Comparison of ENCODE assay signal across 10 cellular contexts in the genomic region with DNA sequence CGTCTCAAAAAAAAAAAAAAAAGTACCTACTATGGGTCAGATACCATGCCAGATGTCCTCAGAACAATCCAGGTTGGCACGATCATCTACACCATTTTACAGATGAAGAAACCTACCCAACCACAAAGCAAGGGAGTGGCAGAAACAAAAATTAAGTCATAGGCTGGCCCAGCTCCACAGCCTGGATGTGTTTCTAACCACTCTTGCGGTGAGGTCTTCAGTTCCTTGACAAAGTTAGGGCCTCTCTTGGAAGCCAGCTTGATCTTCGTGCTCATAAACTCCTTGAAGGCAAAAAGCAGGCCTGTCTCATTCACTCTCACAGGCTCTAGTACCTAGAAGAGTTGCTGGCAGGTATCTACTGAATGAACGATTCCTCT. TPM values are rescaled to one million over a fixed set of nuclear protein-coding genes. Genes with fewer than 3 reads are reported as not detected.
DNase-seq lines count a peak whose midpoint lies in the region; ATAC-seq and TF ChIP-seq lines count a peak whose summit lies in the region.
"Had no signal": no experiment of that assay in that cellular context is flagged by ENCODE, and none has a peak within 500 bp of the region (broad histone marks: within the 10 kb centered on the region; RNA-seq: fewer than 3 reads in every experiment).

No MANE protein-coding gene starts in this region.

- H3K27ac ChIP-seq in body of pancreas (peak overlapping the region; percentile 73 to 93 (median 84)), mesendoderm (ENCODE audit: low read depth, low read length) (no peak overlapping the region)

- H2BK120ac ChIP-seq in mesendoderm (ENCODE audit: low read depth, low read length), result no peak overlapping the region

- no peak overlapping the region for H4K8ac ChIP-seq in mesendoderm (ENCODE audit: low read depth, low read length)

- peaks cover 34% of the 10 kb centered on the region for H3K79me1 ChIP-seq in mesendoderm (ENCODE audit: low read length)

- TF ChIP-seq POLR2A in body of pancreas (IDR thresholded peaks at IDR 0.05), result peak in 2 of 3 donors; percentile 23 to 42

- H3K56ac ChIP-seq in mesendoderm (ENCODE audit: low read length), result no peak overlapping the region

- no peak overlapping the region for H2AK5ac ChIP-seq in mesendoderm (ENCODE audit: low read length)

- peak overlapping the region; percentile 24 for H3K23ac ChIP-seq in mesendoderm (ENCODE audit: low read length)

- intact Hi-C loops in body of pancreas (cut with DNase I), result loop anchor here (10.0 kb wide), 1 partner anchor 51 kb away; a partner anchor contains a TSS

- TF ChIP-seq CTCF in BJ (IDR thresholded peaks at IDR 0.05; ENCODE audit: insufficient read depth, low read depth, low read length) (no peak), body of pancreas (IDR thresholded peaks at IDR 0.05) (no peak), GM10266 (IDR thresholded peaks at IDR 0.05; ENCODE audit: control insufficient read depth, insufficient read depth, low read depth, missing control alignments) (no peak)

- H3K4me3 ChIP-seq in BJ (ENCODE audit: low read depth, low read length) (no peak overlapping the region), body of pancreas (no peak overlapping the region), mesendoderm (ENCODE audit: low read length) (no peak overlapping the region)

- no peak overlapping the region for H2BK5ac ChIP-seq in mesendoderm (ENCODE audit: low read length)

- POLR2A ChIA-PET in BJ (lab: Charles Lee), result no interaction called here

- no peaks in the 10 kb centered on the region for H3K9me3 ChIP-seq in body of pancreas

- no peak overlapping the region for H3K4me2 ChIP-seq in mesendoderm (ENCODE audit: low read length)

- H2BK15ac ChIP-seq in mesendoderm (replicated peaks; ENCODE audit: low read depth), result no peak overlapping the region

- H3K4ac ChIP-seq in mesendoderm (ENCODE audit: low read depth, low read length), result no peak overlapping the region

- H3K4me1 ChIP-seq in body of pancreas (peaks cover 92% of the 10 kb centered on the region), mesendoderm (ENCODE audit: control insufficient read depth, low read depth, low read length) (peaks cover 6% of the 10 kb centered on the region)

- H3K36me3 ChIP-seq in BJ (ENCODE audit: control insufficient read depth, insufficient read depth, low read length) (peaks cover 1% of the 10 kb centered on the region; the same call in 1 of the 2 replicates), body of pancreas (replicated peaks in 1 of 2; ENCODE audit: insufficient read depth in 1 of 2, low read depth in 2 of 2) (no peaks in the 10 kb centered on the region), mesendoderm (ENCODE audit: control insufficient read depth, insufficient read depth, low read length) (no peaks in the 10 kb centered on the region)

- no peak overlapping the region for H3K18ac ChIP-seq in mesendoderm (ENCODE audit: low read length)

- H4K5ac ChIP-seq in mesendoderm (ENCODE audit: low read length), result no peak overlapping the region

- WGBS in body of pancreas, 2 donors, result 38 to 51% methylated on average over 2 to 5 of the region's 5 CpGs
- WGBS in mesendoderm (ENCODE audit: extremely low coverage, insufficient coverage, low lambda C conversion rate), result no CpG with 5 or more reads among the region's 5 CpGs

- H3K79me2 ChIP-seq in mesendoderm (ENCODE audit: control insufficient read depth, insufficient read depth, low read length), result peaks cover 81% of the 10 kb centered on the region

- CTCF ChIA-PET in BJ (lab: Yijun Ruan, JAX), result interaction anchor here (1.4 to 1.9 kb wide), 3 partner anchors 9 to 18 kb away, joined by 3 to 5 read pairs (median 4); no protein-coding TSS in a partner anchor

- DNase-seq in BJ (ENCODE audit: low read depth) (peak; percentile 14), body of pancreas (peak; percentile 64 to 73 (median 70)), mesendoderm (no peak), iPS-NIHi7 (ENCODE audit: extremely low spot score) (no peak), AML-193 (lab: John Stamatoyannopoulos, UW) (no peak), GM10266 (ENCODE audit: extremely low spot score) (no peak)
- no peak for DNase-seq in central memory CD4-positive, alpha-beta T cell
- DNase-seq: NCI-H524 had no signal

- no peak overlapping the region for H3K9ac ChIP-seq in mesendoderm (ENCODE audit: low read length)

- ATAC-seq in HG03439 (IDR thresholded peaks at IDR 0.05; ENCODE audit: unreplicated experiment), result peak; percentile 16
- peak; percentile 33 for ATAC-seq in body of pancreas

- no peaks in the 10 kb centered on the region for H3K27me3 ChIP-seq in BJ (ENCODE audit: control insufficient read depth, insufficient read depth, low read length)
- no peaks in the 10 kb centered on the region for H3K27me3 ChIP-seq in body of pancreas
- H3K27me3 ChIP-seq in mesendoderm (ENCODE audit: insufficient read depth, low read length, poor library complexity), result no peaks in the 10 kb centered on the region
- H3K27me3 ChIP-seq: dorsolateral prefrontal cortex had no signal

RNA-seq across cellular contexts. Expression of a gene that starts 6.2 kb away (rescaled TPM):
- polyA plus RNA-seq in BJ (2011; rRNA removed), result 19.0 and 26.4 TPM in 2 replicates
- polyA minus RNA-seq in BJ (2011; rRNA and poly(A)+ RNA removed), result 18.8 and 20.7 TPM in 2 replicates
- 10 to 100 TPM; 59.3 to 64.6 TPM for total RNA-seq in body of pancreas
- 34.7 TPM for polyA plus RNA-seq in mesendoderm (2013, experiment 1 of 2)
- polyA plus RNA-seq in mesendoderm (2013, experiment 2 of 2), result 35.7 TPM

RNA-seq across cellular contexts. Expression of a gene that starts 51.1 kb away (rescaled TPM):
- polyA plus RNA-seq in BJ (2011; rRNA removed), result 22.5 and 31.2 TPM in 2 replicates
- polyA minus RNA-seq in BJ (2011; rRNA and poly(A)+ RNA removed), result 21.3 and 32.3 TPM in 2 replicates
- total RNA-seq in body of pancreas, result 10 to 100 TPM; 19.5 to 43.5 TPM
- polyA plus RNA-seq in mesendoderm (2013, experiment 1 of 2), result 8.5 TPM
- polyA plus RNA-seq in mesendoderm (2013, experiment 2 of 2), result 8.7 TPM

RNA-seq across cellular contexts. Expression of a gene that starts 53.1 kb away (rescaled TPM):
- polyA plus RNA-seq in BJ (2011; rRNA removed), result 27.8 and 28.8 TPM in 2 replicates
- 34.6 and 42.7 TPM in 2 replicates for polyA minus RNA-seq in BJ (2011; rRNA and poly(A)+ RNA removed)
- 10 to 100 TPM; 18.2 to 83.1 TPM for total RNA-seq in body of pancreas
- polyA plus RNA-seq in mesendoderm (2013, experiment 1 of 2), result 20.5 TPM
- polyA plus RNA-seq in mesendoderm (2013, experiment 2 of 2), result 18.2 TPM

RNA-seq across cellular contexts. Expression of a gene that starts 53.5 kb away (rescaled TPM):
- 61.4 and 78.9 TPM in 2 replicates for polyA plus RNA-seq in BJ (2011; rRNA removed)
- polyA minus RNA-seq in BJ (2011; rRNA and poly(A)+ RNA removed), result 31.1 and 39.0 TPM in 2 replicates
- total RNA-seq in body of pancreas, result 10 to 100 TPM; 42.0 to 57.0 TPM
- polyA plus RNA-seq in mesendoderm (2013, experiment 1 of 2), result 45.0 TPM
- polyA plus RNA-seq in mesendoderm (2013, experiment 2 of 2), result 45.0 TPM

Comparison
In these comparisons a context has a peak if more than half of its experiments do, and no peak if none do; other contexts are left out.
1. DNase-seq: peak in BJ (single experiment) and body of pancreas (4 of 4); none in mesendoderm (single experiment), iPS-NIHi7 (single experiment), AML-193 (0 of 2), central memory CD4-positive, alpha-beta T cell (single experiment) and GM10266 (single experiment).